Comparison of ENCODE assay signal across 1 cellular context in genomic region chr2:87466591-87467120, GRCh38.
TF ChIP-seq lines count a peak whose summit lies in the region.

No MANE protein-coding gene starts in this region.

TF ChIP-seq in K562, 482 proteins besides CTCF, POLR2A, EP300 and RAD21 (continued from another document):
- peak; percentile 39; the same call in 1 of the 2 replicates for TF ChIP-seq MGA (IDR thresholded peaks at IDR 0.05)
- peak; percentile 46; the same call in 1 of the 2 replicates for TF ChIP-seq L3MBTL2 (IDR thresholded peaks at IDR 0.05)
